9 cellular contexts compared by ENCODE assay signal in the genomic region with DNA sequence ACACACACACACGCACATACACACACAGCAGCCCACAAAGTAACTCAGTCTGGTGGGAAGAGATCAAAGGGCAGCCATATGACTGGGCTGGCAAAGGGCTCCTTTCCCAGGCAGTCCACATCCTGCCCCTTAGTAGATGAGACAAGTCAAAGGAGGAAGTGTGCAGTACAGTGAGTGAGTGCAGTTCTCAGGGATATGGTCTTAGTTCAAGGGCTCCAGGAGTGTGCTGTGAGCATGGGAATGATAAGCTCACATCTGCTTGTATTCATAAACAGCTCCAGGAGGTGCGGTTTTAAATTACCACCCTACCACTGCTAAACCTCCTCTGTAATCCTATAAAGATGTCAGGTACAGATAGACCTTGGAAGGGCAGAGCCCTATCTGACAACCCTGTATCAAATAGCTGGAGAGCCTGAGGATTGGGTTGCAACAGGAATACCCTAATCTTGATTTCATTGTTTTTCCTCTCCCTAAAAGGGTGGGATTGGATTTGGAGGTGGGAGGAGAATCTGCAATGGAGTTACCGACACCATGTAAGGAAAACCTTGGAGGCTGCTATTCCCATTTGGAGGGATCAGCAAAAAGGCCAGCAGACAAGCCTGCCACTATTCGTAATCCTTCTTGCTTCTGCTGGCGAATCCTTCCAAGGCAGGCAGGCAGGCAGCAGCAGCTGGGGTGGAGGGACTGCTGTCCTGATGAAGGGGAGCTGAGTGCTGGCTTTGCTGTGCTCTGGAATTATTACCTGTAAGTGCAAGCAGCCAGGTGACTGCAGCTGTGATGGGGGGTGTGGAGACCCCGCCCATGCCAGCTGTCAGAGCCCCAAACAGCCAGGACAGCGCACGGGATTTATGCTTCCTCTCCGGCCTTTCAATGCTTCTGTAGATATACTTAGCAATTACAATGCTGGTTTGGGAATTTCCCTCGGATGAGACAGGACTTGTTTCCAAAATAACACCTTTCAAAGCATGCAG.
DNase-seq lines count a peak whose midpoint lies in the region; ATAC-seq and TF ChIP-seq lines count a peak whose summit lies in the region.
"Had no signal": no experiment of that assay in that cellular context is flagged by ENCODE, and none has a peak within 500 bp of the region (broad histone marks: within the 10 kb centered on the region; RNA-seq: fewer than 3 reads in every experiment).

No MANE protein-coding gene starts in this region.

- H3K27me3 ChIP-seq in PC-3 (ENCODE audit: low read length), result no peaks in the 10 kb centered on the region

- intact Hi-C loops in PC-3 (cut with micrococcal nuclease), result no loop called here

- H3K9me2 ChIP-seq in PC-3 (replicated peaks; ENCODE audit: low read length), result no peaks in the 10 kb centered on the region

- H3K4me2 ChIP-seq in PC-3 (ENCODE audit: low read length), result no peak overlapping the region

- H3K4me3 ChIP-seq in PC-3 (ENCODE audit: low read length), result no peak overlapping the region

- in situ Hi-C loops in G401 (cut with HindIII; ENCODE audit: low sequenced_read_pairs), result no loop called here

- H3K9me3 ChIP-seq in PC-3 (ENCODE audit: low read length), result no peaks in the 10 kb centered on the region

- H3K27ac ChIP-seq in PC-3 (ENCODE audit: low read length), result no peak overlapping the region

- no peaks in the 10 kb centered on the region for H4K20me1 ChIP-seq in PC-3 (ENCODE audit: low read length)

- no peak overlapping the region for H2AFZ ChIP-seq in PC-3 (ENCODE audit: low read length)

- no peak overlapping the region for H3K9ac ChIP-seq in PC-3 (ENCODE audit: low read length)

- POLR2A ChIA-PET in PC-3 (lab: Charles Lee; ENCODE audit: unreplicated experiment), result interaction anchor here (0.5 kb wide), 1 partner anchor 835 kb away, joined by 3 read pairs; no protein-coding TSS in a partner anchor

- no peaks in the 10 kb centered on the region for H3K36me3 ChIP-seq in PC-3 (ENCODE audit: low read depth, low read length)

- BruUV-seq in PC-3 (replicated peaks; lab: Mats Ljungman, UMichigan), result no TSS peak

- ATAC-seq in PC-3 (peak; percentile 66), HG03039 (IDR thresholded peaks at IDR 0.05; ENCODE audit: unreplicated experiment) (no peak), GM21723 (IDR thresholded peaks at IDR 0.05; ENCODE audit: unreplicated experiment) (no peak)
- ATAC-seq in stimulated activated naive CD8-positive, alpha-beta T cell treated with anti-CD3 and anti-CD28 coated beads, Interleukin-15, Interleukin-2, amounts not matched to agents 100 U/mL and 50 U/mL, for 24 hours, result peak; percentile 36

- H3K79me2 ChIP-seq in PC-3 (ENCODE audit: low read length), result no peaks in the 10 kb centered on the region

- H3K4me1 ChIP-seq in PC-3 (ENCODE audit: insufficient read depth, low read length), result peaks cover 10% of the 10 kb centered on the region

- no peak for TF ChIP-seq CTCF in PC-3 (conservative IDR thresholded peaks at IDR 0.05; ENCODE audit: low read depth, low read length)

- H3F3A ChIP-seq in PC-3 (ENCODE audit: low read length, unreplicated experiment), result no peaks in the 10 kb centered on the region

- CTCF ChIA-PET in PC-3 (lab: Charles Lee), result no interaction called here

- DNase-seq in NCI-H2196 (lab: John Stamatoyannopoulos, UW; ENCODE audit: unreplicated experiment) (peak; percentile 38), NCI-H2196 treated with DMSO at 0.1 percent for 48 hours (lab: John Stamatoyannopoulos, UW; ENCODE audit: unreplicated experiment) (no peak), PC-3 (peak; percentile 23), globus pallidus (ENCODE audit: low spot score) (peak; percentile 5), G401 (ENCODE audit: low spot score) (no peak)
- no peak for DNase-seq in stimulated activated naive CD8-positive, alpha-beta T cell treated with anti-CD3 and anti-CD28 coated beads, Interleukin-15, Interleukin-2, amounts not matched to agents 100 U/mL and 50 U/mL, for 24 hours
- DNase-seq: CD4-positive, CD25-positive, alpha-beta regulatory T cell had no signal

Comparison
In these comparisons a context has a peak if more than half of its experiments do, and no peak if none do; other contexts are left out.
1. DNase-seq: peak in NCI-H2196 (single experiment), PC-3 (single experiment) and globus pallidus (single experiment); none in NCI-H2196 treated with DMSO at 0.1 percent for 48 hours (single experiment), stimulated activated naive CD8-positive, alpha-beta T cell treated with anti-CD3 and anti-CD28 coated beads, Interleukin-15, Interleukin-2, amounts not matched to agents 100 U/mL and 50 U/mL, for 24 hours (single experiment) and G401 (single experiment).
2. ATAC-seq: peak in PC-3 (single experiment) and stimulated activated naive CD8-positive, alpha-beta T cell treated with anti-CD3 and anti-CD28 coated beads, Interleukin-15, Interleukin-2, amounts not matched to agents 100 U/mL and 50 U/mL, for 24 hours (single experiment); none in HG03039 (single experiment) and GM21723 (single experiment).